17 cellular contexts compared by ENCODE assay signal in genomic region chr16:2799852-2800226, GRCh38. TPM values are rescaled to one million over a fixed set of nuclear protein-coding genes. Genes with fewer than 3 reads are reported as not detected.
DNase-seq lines count a peak whose midpoint lies in the region; ATAC-seq and TF ChIP-seq lines count a peak whose summit lies in the region.
"Had no signal": no experiment of that assay in that cellular context is flagged by ENCODE, and none has a peak within 500 bp of the region (broad histone marks: within the 10 kb centered on the region; RNA-seq: fewer than 3 reads in every experiment).

No MANE protein-coding gene starts in this region.

- TF ChIP-seq POLR2A in breast epithelium (IDR thresholded peaks at IDR 0.05) = no peak

- DNase-seq in MCF 10A (ENCODE audit: unreplicated experiment) (peak; percentile 46), breast epithelium (ENCODE audit: low spot score in 2 of 2) (no peak), SK-MEL-5 (ENCODE audit: low read depth, low spot score) (peak; percentile 60), kidney epithelial cell (ENCODE audit: low read depth) (peak; percentile 58), type B pancreatic cell (ENCODE audit: extremely low spot score, unreplicated experiment) (no peak)
- DNase-seq: activated CD4-positive, alpha-beta T cell treated with anti-CD3 and anti-CD28 coated beads for 48 hours; activated T-cell treated with anti-CD3 and anti-CD28 coated beads, Interleukin-2, amount 50 U/mL, for 48 hours; anterior cingulate cortex; effector CD4-positive, alpha-beta T cell; head of caudate nucleus; NCI-H1105 treated with DMSO at 0.1 percent for 48 hours; NK-92 treated with Interleukin-12 subunit alpha and Interleukin-12 subunit beta, amount 100 ng/mL, for 24 hours had no signal

- intact Hi-C loops in MCF 10A (cut with micrococcal nuclease) = no loop called here
- intact Hi-C loops in breast epithelium (cut with DNase I; ENCODE audit: low total_unique reads) = no loop called here

- H3K27ac ChIP-seq in breast epithelium = no peak overlapping the region

- no TSS peak for BruUV-seq in MCF 10A (replicated peaks; lab: Mats Ljungman, UMichigan)

- H3K4me3 Mint-ChIP-seq in MCF 10A (ENCODE audit: unreplicated experiment) = no peak overlapping the region
- no peak overlapping the region for H3K4me3 Mint-ChIP-seq in type B pancreatic cell

- H3K9me3 ChIP-seq in breast epithelium = peaks cover 9 to 11% of the 10 kb centered on the region in 2 donors

- no peaks in the 10 kb centered on the region for H3K4me1 ChIP-seq in breast epithelium

- in situ Hi-C loops in SK-MEL-5 (cut with HindIII; ENCODE audit: low pct_unique_long_range_greater_than_20kb, low sequenced_read_pairs) = no loop called here

- ATAC-seq in HG03439 (IDR thresholded peaks at IDR 0.05; ENCODE audit: unreplicated experiment) = no peak
- ATAC-seq in GM21360 (IDR thresholded peaks at IDR 0.05; ENCODE audit: unreplicated experiment) = no peak
- ATAC-seq in HG02610 (IDR thresholded peaks at IDR 0.05; ENCODE audit: unreplicated experiment) = no peak

- CTCF ChIA-PET in MCF 10A (lab: Yijun Ruan, JAX) = no interaction called here

- no peak overlapping the region for H3K27ac Mint-ChIP-seq in MCF 10A (ENCODE audit: low read depth, unreplicated experiment)
- peak overlapping the region; percentile 87 for H3K27ac Mint-ChIP-seq in type B pancreatic cell

- no peak overlapping the region for H3K4me3 ChIP-seq in breast epithelium
- H3K4me3 ChIP-seq in kidney epithelial cell (ENCODE audit: low read depth, low read length) = no peak overlapping the region

- POLR2A ChIA-PET in MCF 10A (lab: Yijun Ruan, JAX) = interaction anchor here (0.6 to 2.2 kb wide), 2 partner anchors 24 to 30 kb away, joined by 3 to 6 read pairs; no protein-coding TSS in a partner anchor

- H3K36me3 ChIP-seq in breast epithelium (no peaks in the 10 kb centered on the region), kidney epithelial cell (ENCODE audit: control insufficient read depth, insufficient read depth, low read length) (no peaks in the 10 kb centered on the region)

- peaks cover 0 to 15% of the 10 kb centered on the region in 2 donors for H3K27me3 ChIP-seq in breast epithelium
- peaks cover 1% of the 10 kb centered on the region for H3K27me3 ChIP-seq in kidney epithelial cell (ENCODE audit: control insufficient read depth, insufficient read depth, low read length)

- peaks cover 20% of the 10 kb centered on the region for H3K4me1 Mint-ChIP-seq in MCF 10A (ENCODE audit: insufficient read depth, unreplicated experiment)
- H3K4me1 Mint-ChIP-seq in type B pancreatic cell (ENCODE audit: unreplicated experiment) = peaks cover 4% of the 10 kb centered on the region

- no peak for TF ChIP-seq CTCF in MCF 10A (IDR thresholded peaks at IDR 0.05; ENCODE audit: unreplicated experiment)
- no peak for TF ChIP-seq CTCF in breast epithelium (IDR thresholded peaks at IDR 0.05)
- TF ChIP-seq CTCF in kidney epithelial cell (IDR thresholded peaks at IDR 0.05; ENCODE audit: insufficient read depth, low read length, poor library complexity, severe bottlenecking) = no peak
- TF ChIP-seq CTCF in type B pancreatic cell (conservative IDR thresholded peaks at IDR 0.05) = no peak

- peaks cover 8% of the 10 kb centered on the region for H3K9me3 Mint-ChIP-seq in MCF 10A (ENCODE audit: unreplicated experiment)
- H3K9me3 Mint-ChIP-seq in type B pancreatic cell = no peaks in the 10 kb centered on the region

- H3K27me3 Mint-ChIP-seq in MCF 10A (ENCODE audit: insufficient read depth, unreplicated experiment) (peaks cover 2% of the 10 kb centered on the region), type B pancreatic cell (peaks cover 16% of the 10 kb centered on the region)

- H3K36me3 Mint-ChIP-seq in MCF 10A (ENCODE audit: insufficient read depth, unreplicated experiment) = peaks cover 6% of the 10 kb centered on the region
- H3K36me3 Mint-ChIP-seq in type B pancreatic cell = no peaks in the 10 kb centered on the region

RNA-seq across cellular contexts. Expression of gene PRSS41, which starts 1.6 kb away (rescaled TPM):
- total RNA-seq in MCF 10A (2022) (not detected in 2 replicates), breast epithelium (not detected), kidney epithelial cell (not detected in 2 replicates), type B pancreatic cell (ENCODE audit: low replicate concordance) (not detected in 2 replicates)
- total RNA-seq in SK-MEL-5 (2014; rRNA removed; shearing (Covaris generic)) = not detected in 2 replicates
- polyA plus RNA-seq in SK-MEL-5 (2015; cell fraction: cytosol; rRNA removed) = not detected in 2 replicates
- not detected in 2 replicates for polyA plus RNA-seq in SK-MEL-5 (2015; cell fraction: nucleus; rRNA removed)
- total RNA-seq: lung microvascular endothelial cell, osteocyte had no signal

RNA-seq across cellular contexts. Expression of gene PRSS33, which starts 12.5 kb away (rescaled TPM):
- total RNA-seq in MCF 10A (2022) (not detected in 2 replicates), breast epithelium (not detected), kidney epithelial cell (not detected in 2 replicates), type B pancreatic cell (ENCODE audit: low replicate concordance) (0.39 and 2.4 TPM in 2 replicates)
- 0.24 and 1.0 TPM in 2 replicates for total RNA-seq in SK-MEL-5 (2014; rRNA removed; shearing (Covaris generic))
- 1.3 and 3.6 TPM in 2 replicates for polyA plus RNA-seq in SK-MEL-5 (2015; cell fraction: cytosol; rRNA removed)
- polyA plus RNA-seq in SK-MEL-5 (2015; cell fraction: nucleus; rRNA removed) = 0.32 and 0.57 TPM in 2 replicates
- total RNA-seq: lung microvascular endothelial cell, osteocyte had no signal

RNA-seq across cellular contexts. Expression of gene PRSS21, which starts 17.2 kb away (rescaled TPM):
- total RNA-seq in MCF 10A (2022) (16.4 TPM in 2 replicates), breast epithelium (1 to 10 TPM in 2 of 3 donors, not detected in 1; 2.9 to 4.9 TPM), kidney epithelial cell (0.29 and 3.0 TPM in 2 replicates), type B pancreatic cell (ENCODE audit: low replicate concordance) (not detected in 2 replicates)
- not detected in 2 replicates for total RNA-seq in SK-MEL-5 (2014; rRNA removed; shearing (Covaris generic))
- polyA plus RNA-seq in SK-MEL-5 (2015; cell fraction: cytosol; rRNA removed) = not detected in 2 replicates
- not detected in 2 replicates for polyA plus RNA-seq in SK-MEL-5 (2015; cell fraction: nucleus; rRNA removed)
- total RNA-seq: osteocyte had no signal

RNA-seq across cellular contexts. Expression of gene ELOB, which starts 22.8 kb away (rescaled TPM):
- 438 and 504 TPM in 2 replicates for total RNA-seq in MCF 10A (2022)
- 100 to 1,000 TPM; 147 to 292 (median 230) TPM for total RNA-seq in breast epithelium
- total RNA-seq in SK-MEL-5 (2014; rRNA removed; shearing (Covaris generic)) = 113 and 114 TPM in 2 replicates
- polyA plus RNA-seq in SK-MEL-5 (2015; cell fraction: cytosol; rRNA removed) = 69.7 and 113 TPM in 2 replicates
- 14.2 and 16.0 TPM in 2 replicates for polyA plus RNA-seq in SK-MEL-5 (2015; cell fraction: nucleus; rRNA removed)
- total RNA-seq in kidney epithelial cell = 557 and 714 TPM in 2 replicates
- 237 and 243 TPM in 2 replicates for total RNA-seq in type B pancreatic cell (ENCODE audit: low replicate concordance)

RNA-seq across cellular contexts. Expression of gene ZG16B, which starts 30.3 kb away (rescaled TPM):
- total RNA-seq in MCF 10A (2022) (4.0 and 6.9 TPM in 2 replicates), breast epithelium (10 to 100 TPM in 2 of 3 donors, not detected in 1; 24.6 to 46.5 TPM), kidney epithelial cell (1.1 and 2.8 TPM in 2 replicates), type B pancreatic cell (ENCODE audit: low replicate concordance) (1.5 and 1.7 TPM in 2 replicates)
- not detected in 2 replicates for total RNA-seq in SK-MEL-5 (2014; rRNA removed; shearing (Covaris generic))
- polyA plus RNA-seq in SK-MEL-5 (2015; cell fraction: cytosol; rRNA removed) = not detected in 2 replicates
- polyA plus RNA-seq in SK-MEL-5 (2015; cell fraction: nucleus; rRNA removed) = not detected in 2 replicates
- total RNA-seq: lung microvascular endothelial cell, osteocyte had no signal

Comparison
In these comparisons a context has a peak if more than half of its experiments do, and no peak if none do; other contexts are left out.
1. DNase-seq: peak in MCF 10A (single experiment), SK-MEL-5 (single experiment) and kidney epithelial cell (single experiment); none in breast epithelium (0 of 2) and type B pancreatic cell (single experiment).